ENCODE assay signal across 3 cellular contexts in the genomic region with DNA sequence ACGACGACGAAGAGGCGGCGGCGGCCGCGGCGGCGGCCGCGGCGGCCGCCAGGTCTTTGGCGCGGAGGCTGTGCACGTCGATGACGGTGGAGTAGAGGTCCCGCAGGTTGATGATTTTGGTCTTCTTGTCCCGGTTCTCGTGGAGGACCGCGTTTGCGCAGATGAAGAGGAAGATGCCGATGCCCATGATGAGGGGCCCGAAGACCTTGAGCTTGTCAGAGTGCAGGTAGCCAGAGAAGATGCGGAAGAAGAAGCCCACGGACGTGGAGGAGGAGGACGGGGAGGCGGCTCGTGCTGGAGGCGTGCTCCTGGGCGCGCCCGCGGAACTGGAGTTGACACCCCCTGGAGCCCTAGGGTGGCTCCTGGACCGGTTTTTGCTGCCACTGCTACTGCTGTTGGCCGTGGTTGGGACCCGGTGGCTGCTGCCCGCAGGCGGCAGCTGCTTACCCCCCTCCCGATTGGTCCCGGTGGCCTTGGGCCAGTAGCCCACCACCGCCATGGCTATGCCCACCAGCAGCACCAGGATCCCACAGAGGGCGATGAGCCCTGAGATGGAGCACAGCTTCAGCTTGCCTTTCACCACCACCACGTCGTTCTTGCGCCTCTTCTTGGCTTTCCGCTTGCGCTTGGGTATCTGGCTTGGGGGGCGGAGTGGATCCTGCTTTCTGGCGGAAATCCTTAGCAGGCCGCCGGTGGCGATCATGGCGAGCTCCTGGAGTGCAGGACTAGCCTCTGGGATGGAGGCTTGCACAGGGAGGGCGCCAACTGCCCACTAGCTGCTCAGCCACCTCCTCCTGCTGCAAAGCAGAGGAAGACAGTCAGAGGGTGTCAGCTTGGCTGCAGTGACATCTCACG.
TF ChIP-seq lines count a peak whose summit lies in the region.

No MANE protein-coding gene starts in this region.

TF ChIP-seq in SK-N-SH, 30 proteins besides CTCF, POLR2A, EP300 and RAD21 (continued from another document and continues in another):
- TF ChIP-seq REST (IDR thresholded peaks at IDR 0.05; ENCODE audit: low read depth, low read length): no peak
- TF ChIP-seq PBX3 (IDR thresholded peaks at IDR 0.05): no peak
- TF ChIP-seq EZH2phosphoT487 (IDR thresholded peaks at IDR 0.05; ENCODE audit: borderline replicate concordance, low read depth): no peak
- no peak for TF ChIP-seq RCOR1 (IDR thresholded peaks at IDR 0.05; ENCODE audit: low read length)
- no peak for TF ChIP-seq TEAD4 (IDR thresholded peaks at IDR 0.05; ENCODE audit: borderline replicate concordance, insufficient read depth)
- TF ChIP-seq TAF1 (IDR thresholded peaks at IDR 0.05; ENCODE audit: borderline replicate concordance, low read depth, low read length): no peak
- TF ChIP-seq POLR2AphosphoS5 (IDR thresholded peaks at IDR 0.05; ENCODE audit: low read depth, low read length): no peak
- TF ChIP-seq GATA2 (CRISPR knock-in tag; IDR thresholded peaks at IDR 0.05): no peak
- TF ChIP-seq, protein P1, sequence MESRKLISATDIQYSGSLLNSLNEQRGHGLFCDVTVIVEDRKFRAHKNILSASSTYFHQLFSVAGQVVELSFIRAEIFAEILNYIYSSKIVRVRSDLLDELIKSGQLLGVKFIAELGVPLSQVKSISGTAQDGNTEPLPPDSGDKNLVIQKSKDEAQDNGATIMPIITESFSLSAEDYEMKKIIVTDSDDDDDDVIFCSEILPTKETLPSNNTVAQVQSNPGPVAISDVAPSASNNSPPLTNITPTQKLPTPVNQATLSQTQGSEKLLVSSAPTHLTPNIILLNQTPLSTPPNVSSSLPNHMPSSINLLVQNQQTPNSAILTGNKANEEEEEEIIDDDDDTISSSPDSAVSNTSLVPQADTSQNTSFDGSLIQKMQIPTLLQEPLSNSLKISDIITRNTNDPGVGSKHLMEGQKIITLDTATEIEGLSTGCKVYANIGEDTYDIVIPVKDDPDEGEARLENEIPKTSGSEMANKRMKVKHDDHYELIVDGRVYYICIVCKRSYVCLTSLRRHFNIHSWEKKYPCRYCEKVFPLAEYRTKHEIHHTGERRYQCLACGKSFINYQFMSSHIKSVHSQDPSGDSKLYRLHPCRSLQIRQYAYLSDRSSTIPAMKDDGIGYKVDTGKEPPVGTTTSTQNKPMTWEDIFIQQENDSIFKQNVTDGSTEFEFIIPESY (IDR thresholded peaks at IDR 0.05; ENCODE audit: borderline replicate concordance, low read depth): no peak
- TF ChIP-seq YY1 (IDR thresholded peaks at IDR 0.05; ENCODE audit: low read depth): no peak
- no peak for TF ChIP-seq CHD2 (IDR thresholded peaks at IDR 0.05; ENCODE audit: low read length, partially characterized antibody)

TF ChIP-seq in SK-N-SH treated with all-trans-retinoic acid at 6 μM for 48 hours, 23 proteins besides CTCF, POLR2A, EP300 and RAD21 (continued from another document):
- TF ChIP-seq, protein P2, sequence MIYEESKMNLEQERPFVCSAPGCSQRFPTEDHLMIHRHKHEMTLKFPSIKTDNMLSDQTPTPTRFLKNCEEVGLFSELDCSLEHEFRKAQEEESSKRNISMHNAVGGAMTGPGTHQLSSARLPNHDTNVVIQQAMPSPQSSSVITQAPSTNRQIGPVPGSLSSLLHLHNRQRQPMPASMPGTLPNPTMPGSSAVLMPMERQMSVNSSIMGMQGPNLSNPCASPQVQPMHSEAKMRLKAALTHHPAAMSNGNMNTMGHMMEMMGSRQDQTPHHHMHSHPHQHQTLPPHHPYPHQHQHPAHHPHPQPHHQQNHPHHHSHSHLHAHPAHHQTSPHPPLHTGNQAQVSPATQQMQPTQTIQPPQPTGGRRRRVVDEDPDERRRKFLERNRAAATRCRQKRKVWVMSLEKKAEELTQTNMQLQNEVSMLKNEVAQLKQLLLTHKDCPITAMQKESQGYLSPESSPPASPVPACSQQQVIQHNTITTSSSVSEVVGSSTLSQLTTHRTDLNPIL (CRISPR knock-in tag; IDR thresholded peaks at IDR 0.05; ENCODE audit: low read depth): no peak
- TF ChIP-seq ZFP30 (CRISPR knock-in tag; IDR thresholded peaks at IDR 0.05) (no peak), TCF4 (CRISPR knock-in tag; IDR thresholded peaks at IDR 0.05; ENCODE audit: borderline replicate concordance) (no peak)

TF ChIP-seq in WTC11, 78 proteins besides CTCF, POLR2A, EP300 and RAD21 (continued from another document):
- TF ChIP-seq, protein P3, sequence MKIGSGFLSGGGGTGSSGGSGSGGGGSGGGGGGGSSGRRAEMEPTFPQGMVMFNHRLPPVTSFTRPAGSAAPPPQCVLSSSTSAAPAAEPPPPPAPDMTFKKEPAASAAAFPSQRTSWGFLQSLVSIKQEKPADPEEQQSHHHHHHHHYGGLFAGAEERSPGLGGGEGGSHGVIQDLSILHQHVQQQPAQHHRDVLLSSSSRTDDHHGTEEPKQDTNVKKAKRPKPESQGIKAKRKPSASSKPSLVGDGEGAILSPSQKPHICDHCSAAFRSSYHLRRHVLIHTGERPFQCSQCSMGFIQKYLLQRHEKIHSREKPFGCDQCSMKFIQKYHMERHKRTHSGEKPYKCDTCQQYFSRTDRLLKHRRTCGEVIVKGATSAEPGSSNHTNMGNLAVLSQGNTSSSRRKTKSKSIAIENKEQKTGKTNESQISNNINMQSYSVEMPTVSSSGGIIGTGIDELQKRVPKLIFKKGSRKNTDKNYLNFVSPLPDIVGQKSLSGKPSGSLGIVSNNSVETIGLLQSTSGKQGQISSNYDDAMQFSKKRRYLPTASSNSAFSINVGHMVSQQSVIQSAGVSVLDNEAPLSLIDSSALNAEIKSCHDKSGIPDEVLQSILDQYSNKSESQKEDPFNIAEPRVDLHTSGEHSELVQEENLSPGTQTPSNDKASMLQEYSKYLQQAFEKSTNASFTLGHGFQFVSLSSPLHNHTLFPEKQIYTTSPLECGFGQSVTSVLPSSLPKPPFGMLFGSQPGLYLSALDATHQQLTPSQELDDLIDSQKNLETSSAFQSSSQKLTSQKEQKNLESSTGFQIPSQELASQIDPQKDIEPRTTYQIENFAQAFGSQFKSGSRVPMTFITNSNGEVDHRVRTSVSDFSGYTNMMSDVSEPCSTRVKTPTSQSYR (CRISPR knock-in tag; IDR thresholded peaks at IDR 0.05): 0 out of 2 replicates have a peak, but pooled peaks have one; percentile 12
